In the genomic region with DNA sequence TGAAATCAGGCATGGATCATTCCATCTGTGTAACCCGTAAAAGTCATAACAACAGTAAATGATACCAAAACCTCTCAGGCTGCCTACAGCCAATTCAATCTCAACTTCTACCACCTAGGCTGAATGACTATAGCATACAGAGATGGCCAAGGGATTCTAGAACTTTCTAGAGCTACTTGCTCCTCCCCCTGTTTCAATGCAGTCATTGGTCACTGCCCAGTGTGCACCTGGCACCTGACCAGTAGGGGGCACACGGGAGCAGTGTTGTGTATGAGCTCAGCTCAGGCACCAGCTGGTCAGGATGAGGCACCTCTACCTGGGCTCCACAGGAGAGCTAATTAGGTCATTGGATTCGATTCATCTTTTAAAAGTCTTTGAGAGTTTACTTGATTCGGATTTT, we compare ENCODE assay signal across 8 cellular contexts.
DNase-seq lines count a peak whose midpoint lies in the region; ATAC-seq and TF ChIP-seq lines count a peak whose summit lies in the region.

No MANE protein-coding gene starts in this region.

- no peak overlapping the region for H3K27ac Mint-ChIP-seq in activated T-cell treated with anti-CD3 and anti-CD28 coated beads, Interleukin-2, amount 50 U/mL, for 24 hours
- no peak overlapping the region for H3K27ac Mint-ChIP-seq in stimulated activated effector memory CD8-positive, alpha-beta T cell treated with anti-CD3 and anti-CD28 coated beads, Interleukin-12 subunit alpha, Interleukin-12 subunit beta, amount 100 ng/mL, for 72 hours

- no peaks in the 10 kb centered on the region for H3K36me3 Mint-ChIP-seq in activated T-cell treated with anti-CD3 and anti-CD28 coated beads, Interleukin-2, amount 50 U/mL, for 24 hours (ENCODE audit: low read depth)
- no peaks in the 10 kb centered on the region for H3K36me3 Mint-ChIP-seq in stimulated activated effector memory CD8-positive, alpha-beta T cell treated with anti-CD3 and anti-CD28 coated beads, Interleukin-12 subunit alpha, Interleukin-12 subunit beta, amount 100 ng/mL, for 72 hours

- ATAC-seq in stimulated activated effector memory CD8-positive, alpha-beta T cell treated with anti-CD3 and anti-CD28 coated beads, Interleukin-12 subunit alpha, Interleukin-12 subunit beta, amount 100 ng/mL, for 72 hours, result peak; percentile 85
- no peak for ATAC-seq in GM19455 (IDR thresholded peaks at IDR 0.05; ENCODE audit: unreplicated experiment)

- H3K27me3 Mint-ChIP-seq in activated T-cell treated with anti-CD3 and anti-CD28 coated beads, Interleukin-2, amount 50 U/mL, for 24 hours, result no peaks in the 10 kb centered on the region

- H3K4me3 Mint-ChIP-seq in activated T-cell treated with anti-CD3 and anti-CD28 coated beads, Interleukin-2, amount 50 U/mL, for 24 hours, result no peak overlapping the region
- H3K4me3 Mint-ChIP-seq in stimulated activated effector memory CD8-positive, alpha-beta T cell treated with anti-CD3 and anti-CD28 coated beads, Interleukin-12 subunit alpha, Interleukin-12 subunit beta, amount 100 ng/mL, for 72 hours, result no peak overlapping the region

- CTCF ChIA-PET in HEK293T (lab: Yijun Ruan, JAX), result interaction anchor here (0.6 to 2.1 kb wide), 23 partner anchors 11 to 268 kb away, joined by 3 to 34 read pairs (median 3); no protein-coding TSS in a partner anchor

- POLR2A ChIA-PET in HEK293T (lab: Yijun Ruan, JAX), result interaction anchor here (1.2 kb wide), 1 partner anchor 12 kb away, joined by 3 read pairs; no protein-coding TSS in a partner anchor

- DNase-seq in activated gamma-delta T cell treated with anti-CD3 and anti-CD28 coated beads, Interleukin-2, amount 50 U/mL, for 16 hours (ENCODE audit: low read depth), result peak; percentile 23
- DNase-seq in activated gamma-delta T cell (lab: John Stamatoyannopoulos, UW), result no peak
- peak; percentile 77 for DNase-seq in HEK293T (ENCODE audit: extremely low spot score)
- DNase-seq in NCI-H460 (ENCODE audit: extremely low read depth, low read depth), result peak; percentile 7
- DNase-seq in activated T-cell treated with anti-CD3 and anti-CD28 coated beads, Interleukin-2, amount 50 U/mL, for 24 hours, result peak; percentile 59
- peak; percentile 9 for DNase-seq in iris pigment epithelial cell (ENCODE audit: low read depth)
- peak; percentile 42 to 72 for DNase-seq in stimulated activated effector memory CD8-positive, alpha-beta T cell treated with anti-CD3 and anti-CD28 coated beads, Interleukin-12 subunit alpha, Interleukin-12 subunit beta, amount 100 ng/mL, for 72 hours (ENCODE audit: low spot score in 2 of 2)

- H3K9me3 Mint-ChIP-seq in activated T-cell treated with anti-CD3 and anti-CD28 coated beads, Interleukin-2, amount 50 U/mL, for 24 hours, result no peaks in the 10 kb centered on the region
- no peaks in the 10 kb centered on the region for H3K9me3 Mint-ChIP-seq in stimulated activated effector memory CD8-positive, alpha-beta T cell treated with anti-CD3 and anti-CD28 coated beads, Interleukin-12 subunit alpha, Interleukin-12 subunit beta, amount 100 ng/mL, for 72 hours

- H3K4me1 Mint-ChIP-seq in activated T-cell treated with anti-CD3 and anti-CD28 coated beads, Interleukin-2, amount 50 U/mL, for 24 hours (ENCODE audit: low read depth), result no peaks in the 10 kb centered on the region
- no peaks in the 10 kb centered on the region for H3K4me1 Mint-ChIP-seq in stimulated activated effector memory CD8-positive, alpha-beta T cell treated with anti-CD3 and anti-CD28 coated beads, Interleukin-12 subunit alpha, Interleukin-12 subunit beta, amount 100 ng/mL, for 72 hours

TF ChIP-seq in HEK293T, 16 proteins besides CTCF, POLR2A, EP300 and RAD21:
- TF ChIP-seq CTBP1 (IDR thresholded peaks at IDR 0.05; ENCODE audit: borderline replicate concordance), result no peak
- TF ChIP-seq HDGF (IDR thresholded peaks at IDR 0.05; ENCODE audit: borderline replicate concordance), result no peak
- TF ChIP-seq, protein P1, sequence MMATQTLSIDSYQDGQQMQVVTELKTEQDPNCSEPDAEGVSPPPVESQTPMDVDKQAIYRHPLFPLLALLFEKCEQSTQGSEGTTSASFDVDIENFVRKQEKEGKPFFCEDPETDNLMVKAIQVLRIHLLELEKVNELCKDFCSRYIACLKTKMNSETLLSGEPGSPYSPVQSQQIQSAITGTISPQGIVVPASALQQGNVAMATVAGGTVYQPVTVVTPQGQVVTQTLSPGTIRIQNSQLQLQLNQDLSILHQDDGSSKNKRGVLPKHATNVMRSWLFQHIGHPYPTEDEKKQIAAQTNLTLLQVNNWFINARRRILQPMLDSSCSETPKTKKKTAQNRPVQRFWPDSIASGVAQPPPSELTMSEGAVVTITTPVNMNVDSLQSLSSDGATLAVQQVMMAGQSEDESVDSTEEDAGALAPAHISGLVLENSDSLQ (IDR thresholded peaks at IDR 0.05), result no peak
- TF ChIP-seq ARNT (IDR thresholded peaks at IDR 0.05), result no peak
- TF ChIP-seq BHLHE40 (IDR thresholded peaks at IDR 0.05; ENCODE audit: borderline replicate concordance), result no peak
- TF ChIP-seq FOXK2 (IDR thresholded peaks at IDR 0.05), result no peak
- no peak for TF ChIP-seq NFRKB (IDR thresholded peaks at IDR 0.05)
- TF ChIP-seq ELF4 (IDR thresholded peaks at IDR 0.05), result no peak
- no peak for TF ChIP-seq L3MBTL2 (conservative IDR thresholded peaks at IDR 0.05)
- TF ChIP-seq LEF1 (IDR thresholded peaks at IDR 0.05; ENCODE audit: borderline replicate concordance), result no peak
